ENCODE assay signal across 1 cellular context in the genomic region with DNA sequence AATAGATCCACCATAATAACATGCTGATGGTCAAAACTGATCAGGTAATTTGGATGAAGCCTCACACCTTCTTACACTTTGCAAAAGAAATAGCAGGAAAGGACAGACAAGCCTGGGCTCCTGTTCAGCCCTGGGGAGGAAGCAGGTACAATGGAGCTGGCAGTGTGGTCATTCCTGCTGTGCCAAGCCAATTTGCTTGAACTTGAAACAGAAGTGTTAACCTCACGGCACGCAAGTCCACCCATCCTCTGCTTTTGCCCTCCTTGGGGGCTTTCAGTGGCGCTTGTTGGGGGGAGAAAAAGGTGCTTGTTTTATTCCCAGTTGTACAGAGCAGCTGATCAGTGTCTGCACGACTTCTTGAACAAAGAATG.
TF ChIP-seq lines count a peak whose summit lies in the region.

No MANE protein-coding gene starts in this region.

TF ChIP-seq in SK-N-SH treated with all-trans-retinoic acid at 6 μM for 48 hours, 23 proteins besides CTCF, POLR2A, EP300 and RAD21 (continued from another document):
- TF ChIP-seq POU6F1 (CRISPR knock-in tag; IDR thresholded peaks at IDR 0.05; ENCODE audit: borderline replicate concordance, low read depth) (no peak), CSDC2 (CRISPR knock-in tag; IDR thresholded peaks at IDR 0.05) (no peak), GLIS3 (CRISPR knock-in tag; IDR thresholded peaks at IDR 0.05) (no peak), ZNF70 (CRISPR knock-in tag; IDR thresholded peaks at IDR 0.05) (no peak), PPARA (CRISPR knock-in tag; IDR thresholded peaks at IDR 0.05; ENCODE audit: borderline replicate concordance) (no peak), ZFP30 (CRISPR knock-in tag; IDR thresholded peaks at IDR 0.05) (no peak), OSR1 (CRISPR knock-in tag; IDR thresholded peaks at IDR 0.05) (no peak)
